In genomic region chr17:77869041-77869595, GRCh38 we compare ENCODE assay signal across 18 cellular contexts.
A peak's percentile ranks its signal among the peaks of the same experiment; 100 is the strongest.
DNase-seq lines count a peak whose midpoint lies in the region; ATAC-seq, FAIRE-seq and TF ChIP-seq lines count a peak whose summit lies in the region.
"Had no signal": no experiment of that assay in that cellular context is flagged by ENCODE, and none has a peak within 500 bp of the region (broad histone marks: within the 10 kb centered on the region; RNA-seq: fewer than 3 reads in every experiment).

No MANE protein-coding gene starts in this region.

- no peaks in the 10 kb centered on the region for H3K36me3 ChIP-seq in GM23248 (ENCODE audit: low read depth)
- H3K36me3 ChIP-seq: MG63, ovary had no signal

- TF ChIP-seq POLR2A in GM12891 (IDR thresholded peaks at IDR 0.05; ENCODE audit: low read depth, low read length): no peak

- intact Hi-C loops in dendritic cell treated with granulocyte-macrophage colony-stimulating factor and Interleukin-4, amounts not matched to agents 40 ng/mL and 50 ng/mL, for 4 days (cut with micrococcal nuclease): loop anchor here (5.0 kb wide), 1 partner anchor 88 kb away; the partner anchor contains the start of gene TNRC6C

- H3K79me2 ChIP-seq in GM23248 (ENCODE audit: insufficient read depth): no peaks in the 10 kb centered on the region

- ATAC-seq in HG02763 (IDR thresholded peaks at IDR 0.05; ENCODE audit: unreplicated experiment): peak; percentile 12
- peak; percentile 9 for ATAC-seq in stimulated activated effector memory CD8-positive, alpha-beta T cell treated with anti-CD3 and anti-CD28 coated beads, Interleukin-12 subunit alpha, Interleukin-12 subunit beta, amount 100 ng/mL, for 72 hours

- H2AFZ ChIP-seq in GM23248: no peak overlapping the region

- H3K27me3 ChIP-seq in GM23248 (replicated peaks; ENCODE audit: insufficient read depth): peaks cover 36% of the 10 kb centered on the region
- H3K27me3 ChIP-seq: MG63, ovary had no signal

- no peak overlapping the region for H3K4me2 ChIP-seq in GM23248 (ENCODE audit: unreplicated experiment)

- no peaks in the 10 kb centered on the region for H3K9me3 ChIP-seq in GM23248 (ENCODE audit: low read depth)
- H3K9me3 ChIP-seq: MG63, ovary had no signal

- H3K4me1 ChIP-seq in GM23248 (ENCODE audit: insufficient read depth): peaks cover 15% of the 10 kb centered on the region

- no peaks in the 10 kb centered on the region for H3K9me3 Mint-ChIP-seq in dendritic cell treated with granulocyte-macrophage colony-stimulating factor and Interleukin-4, amounts not matched to agents 40 ng/mL and 50 ng/mL, for 4 days
- no peaks in the 10 kb centered on the region for H3K9me3 Mint-ChIP-seq in stimulated activated effector memory CD8-positive, alpha-beta T cell treated with anti-CD3 and anti-CD28 coated beads, Interleukin-12 subunit alpha, Interleukin-12 subunit beta, amount 100 ng/mL, for 72 hours
- H3K9me3 Mint-ChIP-seq: CD4-positive, alpha-beta T cell; mesothelial cell of epicardium; stimulated activated naive CD8-positive, alpha-beta T cell treated with anti-CD3 and anti-CD28 coated beads, Interleukin-15, amount 100 ng/mL, for 72 hours had no signal

- H3K9me2 ChIP-seq in GM23248 (ENCODE audit: insufficient read depth): no peaks in the 10 kb centered on the region

- H3K27ac ChIP-seq in GM23248: no peak overlapping the region
- H3K27ac ChIP-seq: epithelial cell of prostate, ovary had no signal

- H3K27me3 Mint-ChIP-seq in dendritic cell treated with granulocyte-macrophage colony-stimulating factor and Interleukin-4, amounts not matched to agents 40 ng/mL and 50 ng/mL, for 4 days: peaks cover 69% of the 10 kb centered on the region
- H3K27me3 Mint-ChIP-seq: CD4-positive, alpha-beta T cell; stimulated activated naive CD8-positive, alpha-beta T cell treated with anti-CD3 and anti-CD28 coated beads, Interleukin-15, amount 100 ng/mL, for 72 hours had no signal

- H3K4me3 ChIP-seq in GM23248: no peak overlapping the region
- H3K4me3 ChIP-seq: MG63, ovary had no signal

- 70% methylated on average over 10 to 11 of the region's 11 CpGs for WGBS in GM23248 (ENCODE audit: low coverage in 1 of 2, low lambda C conversion rate in 2 of 2, missing lambda C conversion rate in 2 of 2), 2 experiments

- H3F3A ChIP-seq in GM23248 (ENCODE audit: insufficient read depth): peaks cover 13% of the 10 kb centered on the region; the same call in 1 of the 2 replicates

- DNase-seq in GM12891 (ENCODE audit: insufficient read length, low spot score): no peak
- no peak for DNase-seq in stimulated activated effector memory CD8-positive, alpha-beta T cell treated with anti-CD3 and anti-CD28 coated beads, Interleukin-12 subunit alpha, Interleukin-12 subunit beta, amount 100 ng/mL, for 72 hours (ENCODE audit: low spot score in 2 of 2)
- no peak for DNase-seq in mesenteric fat pad (ENCODE audit: low spot score)
- DNase-seq in inferior parietal cortex (ENCODE audit: extremely low spot score): no peak
- no peak for DNase-seq in GM23248
- DNase-seq: activated CD4-positive, alpha-beta T cell treated with anti-CD3 and anti-CD28 coated beads for 4 hours; activated T-cell treated with anti-CD3 and anti-CD28 coated beads for 4 hours; CD4-positive, alpha-beta T cell; MG63; NCI-H2081; NCI-H526 treated with DMSO at 0.1 percent for 48 hours; ovary; stimulated activated naive CD8-positive, alpha-beta T cell treated with anti-CD3 and anti-CD28 coated beads, Interleukin-15, amount 100 ng/mL, for 72 hours had no signal

- peak overlapping the region; percentile 12 for H3K27ac Mint-ChIP-seq in dendritic cell treated with granulocyte-macrophage colony-stimulating factor and Interleukin-4, amounts not matched to agents 40 ng/mL and 50 ng/mL, for 4 days
- no peak overlapping the region for H3K27ac Mint-ChIP-seq in stimulated activated effector memory CD8-positive, alpha-beta T cell treated with anti-CD3 and anti-CD28 coated beads, Interleukin-12 subunit alpha, Interleukin-12 subunit beta, amount 100 ng/mL, for 72 hours
- H3K27ac Mint-ChIP-seq: CD4-positive, alpha-beta T cell; mesothelial cell of epicardium had no signal

- FAIRE-seq in GM12891 (lab: Jason Lieb, UNC): peak; percentile 31
- FAIRE-seq: islet of Langerhans had no signal

- no peaks in the 10 kb centered on the region for H4K20me1 ChIP-seq in GM23248 (ENCODE audit: insufficient read depth)

- H3K4me3 Mint-ChIP-seq in dendritic cell treated with granulocyte-macrophage colony-stimulating factor and Interleukin-4, amounts not matched to agents 40 ng/mL and 50 ng/mL, for 4 days: no peak overlapping the region
- H3K4me3 Mint-ChIP-seq in stimulated activated effector memory CD8-positive, alpha-beta T cell treated with anti-CD3 and anti-CD28 coated beads, Interleukin-12 subunit alpha, Interleukin-12 subunit beta, amount 100 ng/mL, for 72 hours: peak overlapping the region; percentile 31
- H3K4me3 Mint-ChIP-seq: mesothelial cell of epicardium had no signal

- in situ Hi-C loops in GM23248 (cut with MboI): no loop called here

- H3K36me3 Mint-ChIP-seq in dendritic cell treated with granulocyte-macrophage colony-stimulating factor and Interleukin-4, amounts not matched to agents 40 ng/mL and 50 ng/mL, for 4 days (ENCODE audit: low read depth): no peaks in the 10 kb centered on the region
- H3K36me3 Mint-ChIP-seq in stimulated activated effector memory CD8-positive, alpha-beta T cell treated with anti-CD3 and anti-CD28 coated beads, Interleukin-12 subunit alpha, Interleukin-12 subunit beta, amount 100 ng/mL, for 72 hours: peaks cover 4% of the 10 kb centered on the region
- H3K36me3 Mint-ChIP-seq: mesothelial cell of epicardium had no signal

- no peak overlapping the region for H3K9ac ChIP-seq in GM23248

- peaks cover 70% of the 10 kb centered on the region for H3K4me1 Mint-ChIP-seq in dendritic cell treated with granulocyte-macrophage colony-stimulating factor and Interleukin-4, amounts not matched to agents 40 ng/mL and 50 ng/mL, for 4 days (ENCODE audit: low read depth)
- H3K4me1 Mint-ChIP-seq in stimulated activated effector memory CD8-positive, alpha-beta T cell treated with anti-CD3 and anti-CD28 coated beads, Interleukin-12 subunit alpha, Interleukin-12 subunit beta, amount 100 ng/mL, for 72 hours: peaks cover 31% of the 10 kb centered on the region

TF ChIP-seq in GM12891, 5 proteins besides CTCF, POLR2A, EP300 and RAD21:
- no peak for TF ChIP-seq PAX5 (IDR thresholded peaks at IDR 0.05; ENCODE audit: insufficient read depth, low read length, severe bottlenecking)
- TF ChIP-seq TAF1 (IDR thresholded peaks at IDR 0.05; ENCODE audit: low read depth, low read length): no peak
- TF ChIP-seq SPI1 (IDR thresholded peaks at IDR 0.05; ENCODE audit: low read depth, low read length): no peak
- TF ChIP-seq POLR2AphosphoS5 (IDR thresholded peaks at IDR 0.05; ENCODE audit: low read depth, low read length): no peak
- no peak for TF ChIP-seq POU2F2 (IDR thresholded peaks at IDR 0.05; ENCODE audit: low read depth, low read length)
